ENCODE assay signal across 4 cellular contexts in the genomic region with DNA sequence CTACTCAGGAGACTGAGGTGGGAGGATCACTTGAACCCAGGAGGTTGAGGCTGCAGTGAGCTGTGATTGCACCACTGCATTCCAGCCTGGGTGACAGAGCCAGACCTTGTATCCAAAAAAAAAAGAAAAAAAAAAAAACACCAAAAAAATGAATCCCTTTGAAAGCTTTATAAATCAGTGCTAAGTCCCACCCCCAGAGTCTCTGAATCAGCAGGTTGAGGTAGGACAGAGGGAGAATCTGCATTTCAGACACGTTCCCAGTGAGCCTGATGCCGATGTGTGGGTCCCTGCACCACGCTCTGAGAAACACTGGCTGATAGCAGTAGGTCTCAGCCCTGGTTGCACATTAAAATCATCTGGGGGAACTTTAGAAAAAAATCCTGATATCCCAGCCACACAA. TPM values are rescaled to one million over a fixed set of nuclear protein-coding genes. Genes with fewer than 3 reads are reported as not detected.
"Had no signal": no experiment of that assay in that cellular context is flagged by ENCODE, and none has a peak within 500 bp of the region (broad histone marks: within the 10 kb centered on the region; RNA-seq: fewer than 3 reads in every experiment).

No MANE protein-coding gene starts in this region.

- DNase-seq: GM23248, H9, HCEC 1CT had no signal

- H3K27ac ChIP-seq: GM23248 had no signal

- H3K27ac Mint-ChIP-seq: H9 had no signal

- ATAC-seq: K562 had no signal

- H3K4me3 Mint-ChIP-seq: H9 had no signal

- H3K9ac ChIP-seq: GM23248 had no signal

- H3K4me3 ChIP-seq: GM23248, K562 had no signal

- H2AFZ ChIP-seq: GM23248 had no signal

RNA-seq across cellular contexts. Expression of gene GPRC5B, which starts 27.1 kb away (rescaled TPM):
- total RNA-seq: GM23248 had no signal
